15 cellular contexts compared by ENCODE assay signal in genomic region chr2:71611781-71612545, GRCh38.
DNase-seq lines count a peak whose midpoint lies in the region; ATAC-seq and TF ChIP-seq lines count a peak whose summit lies in the region.
"Had no signal": no experiment of that assay in that cellular context is flagged by ENCODE, and none has a peak within 500 bp of the region (broad histone marks: within the 10 kb centered on the region; RNA-seq: fewer than 3 reads in every experiment).

No MANE protein-coding gene starts in this region.

- H3K27ac Mint-ChIP-seq in activated B cell treated with CpG ODN at 0.5 μM for 24 hours (no peak overlapping the region), CD14-positive monocyte (no peak overlapping the region)

- no peak overlapping the region for H3K4me3 ChIP-seq in right atrium auricular region
- no peak overlapping the region for H3K4me3 ChIP-seq in psoas muscle
- H3K4me3 ChIP-seq: BLaER1, HAP-1, skin epidermis had no signal

- POLR2A ChIA-PET in activated B cell treated with CpG ODN at 0.5 μM for 24 hours (lab: Charles Lee): no interaction called here

- H3K36me3 ChIP-seq in right atrium auricular region (no peaks in the 10 kb centered on the region), psoas muscle (ENCODE audit: insufficient read depth in 1 of 2, low read depth in 1 of 2) (peaks cover 0 to 50% of the 10 kb centered on the region in 2 donors)
- H3K36me3 ChIP-seq: BLaER1, HAP-1 had no signal

- H3K4me3 Mint-ChIP-seq in activated B cell treated with CpG ODN at 0.5 μM for 24 hours: no peak overlapping the region
- no peak overlapping the region for H3K4me3 Mint-ChIP-seq in CD14-positive monocyte

- TF ChIP-seq CTCF in activated B cell treated with CpG ODN at 0.5 μM for 24 hours (IDR thresholded peaks at IDR 0.05) (no peak), right atrium auricular region (IDR thresholded peaks at IDR 0.05) (no peak), psoas muscle (IDR thresholded peaks at IDR 0.05) (no peak), CD14-positive monocyte (IDR thresholded peaks at IDR 0.05) (no peak)

- CTCF ChIA-PET in activated B cell treated with CpG ODN at 0.5 μM for 24 hours (lab: Charles Lee): no interaction called here

- H3K9me3 ChIP-seq in right atrium auricular region: no peaks in the 10 kb centered on the region
- no peaks in the 10 kb centered on the region for H3K9me3 ChIP-seq in psoas muscle
- H3K9me3 ChIP-seq: BLaER1, HAP-1 had no signal

- H3K4me1 ChIP-seq in right atrium auricular region: peaks cover 0 to 41% of the 10 kb centered on the region in 2 donors
- peaks cover 22% of the 10 kb centered on the region for H3K4me1 ChIP-seq in psoas muscle
- H3K4me1 ChIP-seq: HAP-1 had no signal

- intact Hi-C loops in activated B cell treated with CpG ODN at 0.5 μM for 24 hours (cut with micrococcal nuclease): no loop called here
- intact Hi-C loops in psoas muscle (cut with DNase I): no loop called here
- intact Hi-C loops in CD14-positive monocyte (cut with micrococcal nuclease): no loop called here

- H3K27me3 Mint-ChIP-seq in activated B cell treated with CpG ODN at 0.5 μM for 24 hours (peaks cover 8% of the 10 kb centered on the region), CD14-positive monocyte (ENCODE audit: low read depth in 3 of 3) (peaks cover 0 to 2% (median 0%) of the 10 kb centered on the region in 3 donors)

- H3K27me3 ChIP-seq in right atrium auricular region: no peaks in the 10 kb centered on the region
- no peaks in the 10 kb centered on the region for H3K27me3 ChIP-seq in psoas muscle (ENCODE audit: insufficient read depth in 3 of 3, low read length in 2 of 3)
- H3K27me3 ChIP-seq: BLaER1 had no signal

- no peaks in the 10 kb centered on the region for H3K4me1 Mint-ChIP-seq in activated B cell treated with CpG ODN at 0.5 μM for 24 hours
- H3K4me1 Mint-ChIP-seq in CD14-positive monocyte: no peaks in the 10 kb centered on the region

- 95 to 98% (median 97%) methylated on average over 15 of the region's 15 CpGs for WGBS in psoas muscle, 3 donors

- no peak overlapping the region for H3K27ac ChIP-seq in right atrium auricular region
- peak overlapping the region; percentile 44 for H3K27ac ChIP-seq in psoas muscle
- H3K27ac ChIP-seq: skin epidermis had no signal

- ATAC-seq in activated B cell treated with CpG ODN at 0.5 μM for 24 hours (ENCODE audit: low read depth): no peak
- no peak for ATAC-seq in psoas muscle
- no peak for ATAC-seq in HG02973 (IDR thresholded peaks at IDR 0.05; ENCODE audit: unreplicated experiment)

- H3K36me3 Mint-ChIP-seq in activated B cell treated with CpG ODN at 0.5 μM for 24 hours (ENCODE audit: low read depth) (no peaks in the 10 kb centered on the region), CD14-positive monocyte (peaks cover 85 to 87% of the 10 kb centered on the region in 2 donors)

- peak; percentile 1 for DNase-seq in activated CD4-positive, alpha-beta T cell treated with anti-CD3 and anti-CD28 coated beads for 1 hour
- DNase-seq in activated CD4-positive, alpha-beta T cell treated with anti-CD3 and anti-CD28 coated beads, Interleukin-2, amount 50 U/mL, for 1 hour: no peak
- peak; percentile 9 for DNase-seq in activated B cell treated with CpG ODN at 0.5 μM for 24 hours
- peak; percentile 56 for DNase-seq in right atrium auricular region (ENCODE audit: low spot score)
- DNase-seq in psoas muscle: peak in 1 of 2 donors; percentile 4
- DNase-seq in NCI-H1105 treated with DMSO at 0.1 percent for 48 hours (lab: John Stamatoyannopoulos, UW): no peak
- no peak for DNase-seq in CD14-positive monocyte (ENCODE audit: low spot score)
- DNase-seq: activated CD4-positive, alpha-beta T cell treated with anti-CD3 and anti-CD28 coated beads, Interleukin-2, amount 50 U/mL, for 48 hours; dermis blood vessel endothelial cell; NCI-H1436; NCI-H526 had no signal

- H3K9me3 Mint-ChIP-seq in activated B cell treated with CpG ODN at 0.5 μM for 24 hours: no peaks in the 10 kb centered on the region
- peaks cover 0 to 3% (median 0%) of the 10 kb centered on the region in 7 donors for H3K9me3 Mint-ChIP-seq in CD14-positive monocyte

Comparison
In these comparisons a context has a peak if more than half of its experiments do, and no peak if none do; other contexts are left out.
1. DNase-seq: peak in activated CD4-positive, alpha-beta T cell treated with anti-CD3 and anti-CD28 coated beads for 1 hour (single experiment), activated B cell treated with CpG ODN at 0.5 μM for 24 hours (single experiment) and right atrium auricular region (single experiment); none in activated CD4-positive, alpha-beta T cell treated with anti-CD3 and anti-CD28 coated beads, Interleukin-2, amount 50 U/mL, for 1 hour (single experiment), NCI-H1105 treated with DMSO at 0.1 percent for 48 hours (single experiment) and CD14-positive monocyte (single experiment).